ENCODE assay signal across 19 cellular contexts in the genomic region with DNA sequence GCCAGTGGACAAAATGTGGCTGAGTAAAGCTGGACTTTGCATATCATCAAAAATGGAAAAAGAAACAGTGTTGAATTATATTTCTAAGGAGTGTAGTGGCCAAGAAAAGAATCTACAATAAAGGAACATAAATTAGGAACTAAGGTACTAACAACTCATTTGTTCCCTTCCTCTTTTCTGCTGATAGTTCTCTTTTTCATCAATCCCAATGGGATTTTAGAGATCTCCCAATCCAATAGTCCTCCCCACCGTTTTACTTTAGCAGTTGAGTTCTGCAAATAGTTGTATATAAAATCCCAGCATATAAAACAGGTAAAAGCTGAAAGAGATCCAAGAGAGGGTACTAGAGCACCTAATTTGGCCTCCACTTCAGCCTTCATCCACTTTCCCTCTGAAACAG. TPM values are rescaled to one million over a fixed set of nuclear protein-coding genes. Genes with fewer than 3 reads are reported as not detected.
DNase-seq lines count a peak whose midpoint lies in the region; ATAC-seq and TF ChIP-seq lines count a peak whose summit lies in the region.
"Had no signal": no experiment of that assay in that cellular context is flagged by ENCODE, and none has a peak within 500 bp of the region (broad histone marks: within the 10 kb centered on the region; RNA-seq: fewer than 3 reads in every experiment).

No MANE protein-coding gene starts in this region.

- H3K4me1 ChIP-seq in heart right ventricle (peaks cover 7 to 67% (median 25%) of the 10 kb centered on the region in 9 donors), esophagus muscularis mucosa (peaks cover 9 to 45% (median 34%) of the 10 kb centered on the region in 4 donors), suprapubic skin (peaks cover 42% of the 10 kb centered on the region), ovary (ENCODE audit: insufficient read depth) (no peaks in the 10 kb centered on the region)

- TF ChIP-seq CTCF in heart right ventricle (IDR thresholded peaks at IDR 0.05) (no peak), esophagus muscularis mucosa (IDR thresholded peaks at IDR 0.05) (no peak), suprapubic skin (IDR thresholded peaks at IDR 0.05) (no peak), ovary (IDR thresholded peaks at IDR 0.05) (no peak)

- TF ChIP-seq POLR2A in esophagus muscularis mucosa (IDR thresholded peaks at IDR 0.05; ENCODE audit: low read depth), result no peak
- no peak for TF ChIP-seq POLR2A in suprapubic skin (IDR thresholded peaks at IDR 0.05)
- no peak for TF ChIP-seq POLR2A in ovary (IDR thresholded peaks at IDR 0.05)

- TF ChIP-seq EP300 in esophagus muscularis mucosa (IDR thresholded peaks at IDR 0.05) (no peak), suprapubic skin (IDR thresholded peaks at IDR 0.05) (no peak), ovary (IDR thresholded peaks at IDR 0.05) (no peak)

- 38 to 42% methylated on average over 1 of the region's 1 CpG for WGBS in heart right ventricle, 2 donors
- 41% methylated on average over 1 of the region's 1 CpG for WGBS in esophagus muscularis mucosa
- 37% methylated on average over 1 of the region's 1 CpG for WGBS in suprapubic skin
- WGBS in ovary, 3 donors, result 47 to 56% (median 47%) methylated on average over 1 of the region's 1 CpG

- peak overlapping the region in 5 of 10 donors; percentile 21 to 92 (median 83) for H3K27ac ChIP-seq in heart right ventricle
- no peak overlapping the region for H3K27ac ChIP-seq in esophagus muscularis mucosa (replicated peaks in 1 of 4)
- H3K27ac ChIP-seq in suprapubic skin, result no peak overlapping the region
- no peak overlapping the region for H3K27ac ChIP-seq in ovary
- H3K27ac ChIP-seq: testis had no signal

- H3K4me3 ChIP-seq in heart right ventricle (peak overlapping the region in 7 of 10 donors; percentile 56 to 85 (median 77)), esophagus muscularis mucosa (peak overlapping the region in 3 of 4 donors; percentile 10 to 83 (median 68)), suprapubic skin (peak overlapping the region; percentile 78), ovary (no peak overlapping the region)
- H3K4me3 ChIP-seq: testis had no signal

- intact Hi-C loops in heart right ventricle (cut with DNase I) (no loop called here), left ventricle myocardium superior (cut with micrococcal nuclease) (no loop called here), esophagus muscularis mucosa (cut with DNase I) (no loop called here), ovary (cut with DNase I) (no loop called here)

- H3K27me3 ChIP-seq in heart right ventricle (no peaks in the 10 kb centered on the region), esophagus muscularis mucosa (no peaks in the 10 kb centered on the region), suprapubic skin (no peaks in the 10 kb centered on the region), ovary (no peaks in the 10 kb centered on the region)
- H3K27me3 ChIP-seq: testis had no signal

- DNase-seq in heart right ventricle (no peak), left ventricle myocardium superior (no peak), OCI-M1 (lab: John Stamatoyannopoulos, UW) (peak; percentile 52), esophagus muscularis mucosa (ENCODE audit: extremely low spot score) (no peak), suprapubic skin (ENCODE audit: low spot score in 2 of 2) (no peak), ovary (no peak), NCI-H1436 treated with DMSO at 0.1 percent for 48 hours (lab: John Stamatoyannopoulos, UW) (no peak), HK-2 (ENCODE audit: unreplicated experiment) (no peak)
- DNase-seq: activated CD4-positive, CD25-positive, alpha-beta regulatory T cell treated with anti-CD3 and anti-CD28 coated beads, Interleukin-2, amount 50 U/mL, for 72 hours; activated T-cell treated with anti-CD3 and anti-CD28 coated beads, Interleukin-2, amount 50 U/mL, for 48 hours; amygdala; cortex of kidney; DMS153; H9; KBM-7; NCI-H2029; occipital lobe; testis had no signal

- H3K36me3 ChIP-seq in heart right ventricle, result no peaks in the 10 kb centered on the region
- no peaks in the 10 kb centered on the region for H3K36me3 ChIP-seq in esophagus muscularis mucosa
- no peaks in the 10 kb centered on the region for H3K36me3 ChIP-seq in suprapubic skin
- H3K36me3 ChIP-seq in ovary, result no peaks in the 10 kb centered on the region

- H3K9me3 ChIP-seq in heart right ventricle (no peaks in the 10 kb centered on the region), esophagus muscularis mucosa (no peaks in the 10 kb centered on the region), suprapubic skin (no peaks in the 10 kb centered on the region), ovary (no peaks in the 10 kb centered on the region)
- H3K9me3 ChIP-seq: testis had no signal

- ATAC-seq in heart right ventricle (no peak), left ventricle myocardium superior (no peak)
- ATAC-seq: SK-N-SH treated with all-trans-retinoic acid at 6 μM for 48 hours had no signal

RNA-seq across cellular contexts. Expression of a gene that starts 2.0 kb away (rescaled TPM):
- total RNA-seq in heart right ventricle (10 to 100 TPM; 28.8 to 89.8 (median 41.4) TPM), left ventricle myocardium superior (41.1 TPM), esophagus muscularis mucosa (10 to 100 TPM; 29.1 to 46.2 (median 35.0) TPM), suprapubic skin (10 to 100 TPM; 36.0 to 50.9 (median 50.4) TPM), ovary (10 to 100 TPM; 36.4 to 69.0 (median 62.8) TPM)
- polyA plus RNA-seq in heart right ventricle (10 to 100 TPM; 18.0 to 42.0 TPM), ovary (100 to 1,000 TPM in 1 of 2 donors, 10 to 100 TPM in 1; 62.5 to 184 TPM)

RNA-seq across cellular contexts. Expression of a gene that starts 3.3 kb away (rescaled TPM):
- total RNA-seq in heart right ventricle, result 1 to 10 TPM in 3 of 10 donors, under 1 TPM in 7; 0.13 to 2.4 (median 0.65) TPM
- under 1 TPM; 0.37 to 0.38 TPM for polyA plus RNA-seq in heart right ventricle
- 0.52 TPM for total RNA-seq in left ventricle myocardium superior
- total RNA-seq in esophagus muscularis mucosa, result 1 to 10 TPM in 1 of 4 donors, under 1 TPM in 2, not detected in 1; 0.17 to 1.6 (median 0.52) TPM
- 1 to 10 TPM; 1.5 to 5.7 (median 4.1) TPM for total RNA-seq in suprapubic skin
- 1 to 10 TPM in 2 of 7 donors, under 1 TPM in 4, not detected in 1; 0.48 to 1.2 (median 0.69) TPM for total RNA-seq in ovary
- polyA plus RNA-seq in ovary, result under 1 TPM; 0.38 to 0.77 TPM
